Comparison of ENCODE assay signal across 29 cellular contexts in the genomic region with DNA sequence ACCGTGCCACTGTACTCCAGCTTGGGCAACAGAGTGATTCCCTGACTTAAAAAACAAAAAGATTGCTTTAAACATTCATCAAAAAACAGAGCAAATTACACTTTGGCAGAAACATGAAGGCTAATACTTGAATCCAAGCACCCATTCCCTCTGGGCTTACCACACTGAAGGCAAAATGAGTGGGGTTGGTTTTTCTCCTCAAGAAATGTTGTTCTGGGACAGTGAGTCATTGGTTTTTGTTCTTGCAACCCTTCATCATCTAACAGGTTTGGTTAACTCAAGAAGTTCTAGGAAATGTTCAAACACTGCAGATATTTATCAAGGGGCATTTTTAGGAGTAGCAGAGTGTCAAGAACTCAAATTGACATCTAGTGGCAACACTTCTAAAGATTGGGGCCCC.
"Had no signal": no experiment of that assay in that cellular context is flagged by ENCODE, and none has a peak within 500 bp of the region (broad histone marks: within the 10 kb centered on the region; RNA-seq: fewer than 3 reads in every experiment).

No MANE protein-coding gene starts in this region.

- H3K9me3 ChIP-seq: esophagus squamous epithelium, gastroesophageal sphincter, heart left ventricle, ovary, right lobe of liver, thoracic aorta, tibial nerve, upper lobe of right lung, uterus had no signal

- FAIRE-seq: colon, islet of Langerhans, small intestine had no signal

- H3K27ac Mint-ChIP-seq: dendritic cell treated with granulocyte-macrophage colony-stimulating factor and Interleukin-4, amounts not matched to agents 40 ng/mL and 50 ng/mL, for 4 days; endodermal cell; mesothelial cell of epicardium; naive thymus-derived CD4-positive, alpha-beta T cell; nephron progenitor cell; stimulated activated naive B cell treated with anti-CD40 and anti-IgM and Interleukin-4, amounts not matched to agents 10 μg/mL and 1 μg/mL and 100 μg/mL, for 72 hours; stimulated activated naive CD8-positive, alpha-beta T cell treated with anti-CD3 and anti-CD28 coated beads, Interleukin-15, Interleukin-2, amounts not matched to agents 100 ng/mL and 50 ng/mL, for 24 hours had no signal

- H3K27me3 Mint-ChIP-seq: dendritic cell treated with granulocyte-macrophage colony-stimulating factor and Interleukin-4, amounts not matched to agents 40 ng/mL and 50 ng/mL, for 4 days; stimulated activated naive B cell treated with anti-CD40 and anti-IgM and Interleukin-4, amounts not matched to agents 10 μg/mL and 1 μg/mL and 100 μg/mL, for 72 hours had no signal

- H3K9me3 Mint-ChIP-seq: dendritic cell treated with granulocyte-macrophage colony-stimulating factor and Interleukin-4, amounts not matched to agents 40 ng/mL and 50 ng/mL, for 4 days; endodermal cell; mesothelial cell of epicardium; nephron progenitor cell; stimulated activated naive B cell treated with anti-CD40 and anti-IgM and Interleukin-4, amounts not matched to agents 10 μg/mL and 1 μg/mL and 100 μg/mL, for 72 hours had no signal

- H3K36me3 Mint-ChIP-seq: naive thymus-derived CD4-positive, alpha-beta T cell; stimulated activated naive B cell treated with anti-CD40 and anti-IgM and Interleukin-4, amounts not matched to agents 10 μg/mL and 1 μg/mL and 100 μg/mL, for 72 hours had no signal

- DNase-seq: central memory CD4-positive, alpha-beta T cell; effector CD8-positive, alpha-beta T cell; endodermal cell; esophagus squamous epithelium; heart left ventricle; kidney glomerular epithelial cell; mesenchymal stem cell; naive thymus-derived CD4-positive, alpha-beta T cell; nephron progenitor cell; occipital lobe; ovary; posterior cingulate gyrus; right lobe of liver; small intestine; stimulated activated CD4-positive, alpha-beta T cell treated with anti-CD3 and anti-CD28 coated beads, Interleukin-15, amount 100 ng/mL, for 24 hours; stimulated activated CD4-positive, alpha-beta T cell treated with anti-CD3 and anti-CD28 coated beads, Interleukin-2, amount 100 ng/mL, for 48 hours; stimulated activated naive B cell treated with anti-CD40 and anti-IgM and Interleukin-4, amounts not matched to agents 10 μg/mL and 1 μg/mL and 100 μg/mL, for 72 hours; upper lobe of right lung; uterus had no signal

- H3K27ac ChIP-seq: esophagus squamous epithelium, gastroesophageal sphincter, heart left ventricle, hepatocyte, ovary, right lobe of liver, thoracic aorta, tibial nerve, upper lobe of right lung, uterus had no signal

- H3K4me1 ChIP-seq: gastroesophageal sphincter, right lobe of liver, upper lobe of right lung, uterus had no signal

- H3K36me3 ChIP-seq: gastroesophageal sphincter, ovary, right lobe of liver, thoracic aorta, upper lobe of right lung, uterus had no signal

- H3K4me1 Mint-ChIP-seq: endodermal cell; naive thymus-derived CD4-positive, alpha-beta T cell; stimulated activated naive B cell treated with anti-CD40 and anti-IgM and Interleukin-4, amounts not matched to agents 10 μg/mL and 1 μg/mL and 100 μg/mL, for 72 hours had no signal

- H3K4me3 Mint-ChIP-seq: dendritic cell treated with granulocyte-macrophage colony-stimulating factor and Interleukin-4, amounts not matched to agents 40 ng/mL and 50 ng/mL, for 4 days; endodermal cell; mesothelial cell of epicardium; naive thymus-derived CD4-positive, alpha-beta T cell; nephron progenitor cell; stimulated activated naive B cell treated with anti-CD40 and anti-IgM and Interleukin-4, amounts not matched to agents 10 μg/mL and 1 μg/mL and 100 μg/mL, for 72 hours; stimulated activated naive CD8-positive, alpha-beta T cell treated with anti-CD3 and anti-CD28 coated beads, Interleukin-15, Interleukin-2, amounts not matched to agents 100 ng/mL and 50 ng/mL, for 24 hours had no signal

- H3K4me2 ChIP-seq: hepatocyte had no signal

- ATAC-seq: gastroesophageal sphincter; heart left ventricle; naive thymus-derived CD4-positive, alpha-beta T cell; right lobe of liver; stimulated activated naive B cell treated with anti-CD40 and anti-IgM and Interleukin-4, amounts not matched to agents 10 μg/mL and 1 μg/mL and 100 μg/mL, for 72 hours; upper lobe of right lung had no signal

- H3K4me3 ChIP-seq: esophagus squamous epithelium, gastroesophageal sphincter, heart left ventricle, hepatocyte, lung, ovary, right lobe of liver, thoracic aorta, tibial nerve, upper lobe of right lung, uterus had no signal

- H3K27me3 ChIP-seq: esophagus squamous epithelium, gastroesophageal sphincter, heart left ventricle, hepatocyte, ovary, right lobe of liver, tibial nerve, upper lobe of right lung, uterus had no signal

- H2AFZ ChIP-seq: hepatocyte had no signal
